Comparison of ENCODE assay signal across 19 cellular contexts in genomic region chr9:118962426-118962825, GRCh38.
DNase-seq lines count a peak whose midpoint lies in the region; ATAC-seq and TF ChIP-seq lines count a peak whose summit lies in the region.
"Had no signal": no experiment of that assay in that cellular context is flagged by ENCODE, and none has a peak within 500 bp of the region (broad histone marks: within the 10 kb centered on the region; RNA-seq: fewer than 3 reads in every experiment).

No MANE protein-coding gene starts in this region.

- H2BK12ac ChIP-seq in mesenchymal stem cell (ENCODE audit: low read length in 2 of 2) = no peak overlapping the region

- no peak for DNase-seq in Right ventricle myocardium superior
- no peak for DNase-seq in right atrium auricular region (ENCODE audit: low spot score)
- peak; percentile 6 for DNase-seq in astrocyte of the spinal cord (ENCODE audit: low read depth, low spot score)
- peak; percentile 10 for DNase-seq in mesenchymal stem cell
- DNase-seq in HAP-1 (ENCODE audit: low spot score in 2 of 2) = no peak
- DNase-seq in progenitor cell of endocrine pancreas (ENCODE audit: low spot score, unreplicated experiment) = no peak
- no peak for DNase-seq in NCI-H2081 treated with DMSO at 0.1 percent for 48 hours (lab: John Stamatoyannopoulos, UW)
- DNase-seq: activated effector memory CD4-positive, alpha-beta T cell treated with Interleukin-2 at 50 U/mL for 16 hours; DMS79; kidney; NCI-H1105; ovary; stimulated activated naive CD4-positive, alpha-beta T cell; T-helper 2 cell had no signal

- no peak overlapping the region for H3K14ac ChIP-seq in mesenchymal stem cell (ENCODE audit: low read length in 2 of 2)

- no peak overlapping the region for H2AK5ac ChIP-seq in mesenchymal stem cell (ENCODE audit: low read length, severe bottlenecking)

- H3K4me3 Mint-ChIP-seq in progenitor cell of endocrine pancreas (ENCODE audit: low read depth) = no peak overlapping the region
- H3K4me3 Mint-ChIP-seq: type B pancreatic cell had no signal

- no peak overlapping the region for H2BK5ac ChIP-seq in mesenchymal stem cell (ENCODE audit: low read depth, low read length, poor library complexity, severe bottlenecking)

- no peak overlapping the region for H2AFZ ChIP-seq in mesenchymal stem cell (ENCODE audit: low read depth, low read length)

- H2BK15ac ChIP-seq in mesenchymal stem cell (ENCODE audit: low read depth, poor library complexity, severe bottlenecking) = no peak overlapping the region

- H3K27me3 Mint-ChIP-seq in progenitor cell of endocrine pancreas = no peaks in the 10 kb centered on the region
- H3K27me3 Mint-ChIP-seq: type B pancreatic cell had no signal

- peaks cover 2% of the 10 kb centered on the region for H3K9me3 Mint-ChIP-seq in progenitor cell of endocrine pancreas (ENCODE audit: low read depth)
- H3K9me3 Mint-ChIP-seq: type B pancreatic cell had no signal

- H3K4me1 ChIP-seq in right atrium auricular region (peaks cover 0 to 8% of the 10 kb centered on the region in 2 donors), mesenchymal stem cell (ENCODE audit: control insufficient read depth, insufficient read depth, low read depth, low read length) (peaks cover 2% of the 10 kb centered on the region), HAP-1 (no peaks in the 10 kb centered on the region)

- H3K4ac ChIP-seq in mesenchymal stem cell (ENCODE audit: low read depth in 1 of 2, low read length in 2 of 2) = no peak overlapping the region

- H3K27ac ChIP-seq in right atrium auricular region (peak overlapping the region in 1 of 2 donors; percentile 80), mesenchymal stem cell (ENCODE audit: low read length, poor library complexity, severe bottlenecking) (peak overlapping the region; percentile 86)
- H3K27ac ChIP-seq: dorsolateral prefrontal cortex, ovary had no signal

- no peak overlapping the region for H2BK120ac ChIP-seq in mesenchymal stem cell (ENCODE audit: low read depth, low read length)

- no peaks in the 10 kb centered on the region for H3K36me3 ChIP-seq in right atrium auricular region
- H3K36me3 ChIP-seq in mesenchymal stem cell (ENCODE audit: control insufficient read depth in 1 of 2, insufficient read depth in 2 of 2, low read depth in 1 of 2, low read length in 2 of 2) = no peaks in the 10 kb centered on the region
- H3K36me3 ChIP-seq in HAP-1 (replicated peaks) = no peaks in the 10 kb centered on the region
- H3K36me3 ChIP-seq: esophagus muscularis mucosa, ovary had no signal

- H3K18ac ChIP-seq in mesenchymal stem cell (ENCODE audit: low read depth in 1 of 2, low read length in 2 of 2) = no peak overlapping the region

- peak overlapping the region; percentile 69 for H3K9ac ChIP-seq in mesenchymal stem cell (ENCODE audit: low read length)

- no peak overlapping the region for H3K23ac ChIP-seq in mesenchymal stem cell (ENCODE audit: low read length in 2 of 2)

- H3K9me3 ChIP-seq in right atrium auricular region = no peaks in the 10 kb centered on the region
- no peaks in the 10 kb centered on the region for H3K9me3 ChIP-seq in mesenchymal stem cell (ENCODE audit: control insufficient read depth, low read length)
- H3K9me3 ChIP-seq in HAP-1 = no peaks in the 10 kb centered on the region
- H3K9me3 ChIP-seq: esophagus muscularis mucosa, ovary had no signal

- in situ Hi-C loops in astrocyte of the spinal cord (cut with HindIII; ENCODE audit: low sequenced_read_pairs) (no loop called here), HAP-1 (cut with MboI; ENCODE audit: low sequenced_read_pairs) (no loop called here)

- H3K4me1 Mint-ChIP-seq in progenitor cell of endocrine pancreas (ENCODE audit: low read depth) = no peaks in the 10 kb centered on the region

- ATAC-seq in Right ventricle myocardium superior (ENCODE audit: poor library complexity) = peak; percentile 71
- no peak for ATAC-seq in HG02970 (IDR thresholded peaks at IDR 0.05; ENCODE audit: low FRiP score, unreplicated experiment)
- ATAC-seq: K562 had no signal

- no peak overlapping the region for H3K4me2 ChIP-seq in mesenchymal stem cell (ENCODE audit: low read length, poor library complexity, severe bottlenecking)

- H3K79me1 ChIP-seq in mesenchymal stem cell (replicated peaks; ENCODE audit: low read length, poor library complexity, severe bottlenecking) = no peaks in the 10 kb centered on the region

- H3K27me3 ChIP-seq in right atrium auricular region = no peaks in the 10 kb centered on the region
- no peaks in the 10 kb centered on the region for H3K27me3 ChIP-seq in mesenchymal stem cell (ENCODE audit: control insufficient read depth in 1 of 2, insufficient read depth in 1 of 2, low read length in 2 of 2)
- H3K27me3 ChIP-seq in HAP-1 (ENCODE audit: low read depth) = no peaks in the 10 kb centered on the region
- H3K27me3 ChIP-seq: dorsolateral prefrontal cortex, esophagus muscularis mucosa, ovary had no signal

- no peak overlapping the region for H3K4me3 ChIP-seq in right atrium auricular region
- H3K4me3 ChIP-seq in astrocyte of the spinal cord (ENCODE audit: low read depth, low read length) = no peak overlapping the region
- no peak overlapping the region for H3K4me3 ChIP-seq in mesenchymal stem cell (ENCODE audit: insufficient read depth in 1 of 2, low read depth in 1 of 2, low read length in 2 of 2)
- H3K4me3 ChIP-seq in HAP-1 = no peak overlapping the region
- H3K4me3 ChIP-seq: dorsolateral prefrontal cortex, esophagus muscularis mucosa, K562, ovary had no signal

- H4K91ac ChIP-seq in mesenchymal stem cell (ENCODE audit: low read length) = no peak overlapping the region

- 17% methylated on average over 1 of the region's 3 CpGs for WGBS in mesenchymal stem cell

- H3K36me3 Mint-ChIP-seq in progenitor cell of endocrine pancreas (ENCODE audit: insufficient read depth) = no peaks in the 10 kb centered on the region
- H3K36me3 Mint-ChIP-seq: type B pancreatic cell had no signal

- TF ChIP-seq CTCF in right atrium auricular region (IDR thresholded peaks at IDR 0.05) = no peak
- TF ChIP-seq CTCF in astrocyte of the spinal cord (IDR thresholded peaks at IDR 0.05; ENCODE audit: low read depth, low read length) = no peak
- TF ChIP-seq CTCF in progenitor cell of endocrine pancreas (IDR thresholded peaks at IDR 0.05; ENCODE audit: unreplicated experiment) = no peak

- intact Hi-C loops in Right ventricle myocardium superior (cut with DNase I) = no loop called here

- no peak overlapping the region for H3K27ac Mint-ChIP-seq in progenitor cell of endocrine pancreas
- H3K27ac Mint-ChIP-seq: type B pancreatic cell had no signal

- no peak overlapping the region for H4K8ac ChIP-seq in mesenchymal stem cell (ENCODE audit: low read length)

Comparison
In these comparisons a context has a peak if more than half of its experiments do, and no peak if none do; other contexts are left out.
1. DNase-seq: peak in astrocyte of the spinal cord (single experiment) and mesenchymal stem cell (single experiment); none in Right ventricle myocardium superior (single experiment), right atrium auricular region (single experiment), HAP-1 (0 of 2), progenitor cell of endocrine pancreas (single experiment) and NCI-H2081 treated with DMSO at 0.1 percent for 48 hours (single experiment).